In the genomic region with DNA sequence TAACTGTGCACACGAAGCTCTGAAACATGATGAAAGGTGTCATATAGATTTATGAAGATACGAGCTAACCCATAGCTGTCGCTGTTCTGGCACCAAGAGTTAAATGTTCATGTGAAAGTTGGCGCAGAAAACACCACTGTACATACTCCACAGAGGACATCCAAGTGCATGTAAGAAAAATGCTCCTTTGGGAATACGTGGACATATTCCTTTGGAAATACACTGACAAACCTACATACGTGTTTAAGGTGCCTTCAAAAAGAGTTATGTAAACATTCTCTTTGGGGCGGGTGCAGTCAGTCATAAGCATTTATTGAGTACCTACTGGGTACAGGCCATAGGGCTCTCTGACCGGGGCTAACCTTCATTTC, we compare ENCODE assay signal across 8 cellular contexts. TPM values are rescaled to one million over a fixed set of nuclear protein-coding genes. Genes with fewer than 3 reads are reported as not detected.
DNase-seq lines count a peak whose midpoint lies in the region; ATAC-seq, FAIRE-seq and TF ChIP-seq lines count a peak whose summit lies in the region.

No MANE protein-coding gene starts in this region.

- 13% methylated on average over 8 of the region's 8 CpGs for WGBS in K562 (ENCODE audit: insufficient coverage, low coverage, missing lambda C conversion rate)
- 6 to 11% methylated on average over 8 of the region's 8 CpGs for WGBS in testis, 2 donors

- H3K36me3 Mint-ChIP-seq in activated T-cell treated with anti-CD3 and anti-CD28 coated beads, Interleukin-2, amount 50 U/mL, for 72 hours (ENCODE audit: insufficient read depth in 2 of 2), result peaks cover 4 to 5% of the 10 kb centered on the region in 2 donors

- no peak for ATAC-seq in activated T-cell treated with anti-CD3 and anti-CD28 coated beads, Interleukin-2, amount 50 U/mL, for 72 hours (replicated peaks in 1 of 2)
- ATAC-seq in K562 (no peak), HG03196 (IDR thresholded peaks at IDR 0.05; ENCODE audit: unreplicated experiment) (no peak), HG02981 (IDR thresholded peaks at IDR 0.05; ENCODE audit: unreplicated experiment) (no peak)

- H3K36me3 ChIP-seq in K562 (ENCODE audit: control insufficient read depth, insufficient read depth, low read length) (no peaks in the 10 kb centered on the region), testis (ENCODE audit: low read depth, missing control alignments) (no peaks in the 10 kb centered on the region)

- no peaks in the 10 kb centered on the region for H3K9me1 ChIP-seq in K562 (ENCODE audit: control insufficient read depth, insufficient read depth, low read length)

- H3K4me1 Mint-ChIP-seq in activated T-cell treated with anti-CD3 and anti-CD28 coated beads, Interleukin-2, amount 50 U/mL, for 72 hours (ENCODE audit: low read depth), result peaks cover 42% of the 10 kb centered on the region

- H3K4me1 ChIP-seq in K562 (replicated peaks in 1 of 2; ENCODE audit: control insufficient read depth in 2 of 2, insufficient read depth in 2 of 2, low read length in 2 of 2), result peaks cover 8 to 18% of the 10 kb centered on the region in 2 experiments; a peak in 3 of 5 replicates
- no peaks in the 10 kb centered on the region for H3K4me1 ChIP-seq in testis

- peak in 1 of 3 experiments; percentile 21; a peak in 1 of 6 replicates for TF ChIP-seq CTCF in K562 (IDR thresholded peaks at IDR 0.05 in 2 of 3, conservative IDR thresholded peaks at IDR 0.05 in 1 of 3; ENCODE audit: insufficient read depth in 2 of 3, low read depth in 1 of 3, low read length in 3 of 3)
- TF ChIP-seq CTCF in testis (IDR thresholded peaks at IDR 0.05), result no peak

- intact Hi-C loops in K562 (cut with micrococcal nuclease) (loop anchor here (1.0 to 5.0 kb wide), 3 partner anchors 56 to 214 kb away; no protein-coding TSS in a partner anchor), testis (cut with DNase I; ENCODE audit: low total_unique reads) (loop anchor here (5.0 to 10.0 kb wide), 3 partner anchors 54 to 248 kb away; no protein-coding TSS in a partner anchor)

- peak; percentile 19 to 32 for DNase-seq in activated T-cell treated with anti-CD3 and anti-CD28 coated beads, Interleukin-2, amount 50 U/mL, for 72 hours
- DNase-seq in activated T-cell treated with anti-CD3 and anti-CD28 coated beads, Interleukin-2, amount 50 U/mL, for 1 hour, result no peak
- DNase-seq in NCI-H526 treated with DMSO at 0.1 percent for 48 hours (lab: John Stamatoyannopoulos, UW) (peak; percentile 39), K562 (ENCODE audit: extremely low read depth in 1 of 4, low spot score in 3 of 4) (peak in 1 of 4 experiments; percentile 66), testis (no peak)

- peaks cover 46% of the 10 kb centered on the region for H3K79me2 ChIP-seq in K562 (ENCODE audit: control insufficient read depth, insufficient read depth, low read length)

- in situ Hi-C loops in K562 (cut with MboI), result no loop called here

- peak overlapping the region; percentile 99 for H3K27ac Mint-ChIP-seq in activated T-cell treated with anti-CD3 and anti-CD28 coated beads, Interleukin-2, amount 50 U/mL, for 72 hours

- TF ChIP-seq EP300 in K562 (IDR thresholded peaks at IDR 0.05; ENCODE audit: low read length), result no peak

- H3K27me3 ChIP-seq in K562 (ENCODE audit: control insufficient read depth in 2 of 2, insufficient read depth in 2 of 2, low read length in 2 of 2) (no peaks in the 10 kb centered on the region), layer of hippocampus (ENCODE audit: control insufficient read depth, insufficient read depth, low read length) (no peaks in the 10 kb centered on the region), testis (no peaks in the 10 kb centered on the region)

- peak overlapping the region; percentile 93 for H2AFZ ChIP-seq in K562 (ENCODE audit: low read depth, low read length)

- TF ChIP-seq RAD21 in K562 (CRISPR knock-in tag; conservative IDR thresholded peaks at IDR 0.05 in 1 of 2, IDR thresholded peaks at IDR 0.05 in 1 of 2), result 0 out of 4 replicates have a peak, but pooled peaks of 1 of the 2 experiments have one; percentile 5

- FAIRE-seq in K562 (lab: Jason Lieb, UNC), result peak; percentile 71

- TF ChIP-seq POLR2A in K562 (conservative IDR thresholded peaks at IDR 0.05), result no peak
- TF ChIP-seq POLR2A in testis (IDR thresholded peaks at IDR 0.05), result no peak

- H3K9me3 ChIP-seq in K562 (replicated peaks; ENCODE audit: control insufficient read depth, insufficient read depth, low read depth, low read length), result no peaks in the 10 kb centered on the region
- no peaks in the 10 kb centered on the region for H3K9me3 ChIP-seq in testis

- CTCF ChIA-PET in K562 (lab: Yijun Ruan, JAX; ENCODE audit: low intra/inter-chr PET ratio), result no interaction called here

- peak overlapping the region; percentile 86 for H3K4me2 ChIP-seq in K562 (ENCODE audit: insufficient read depth, low read length)

- no peaks in the 10 kb centered on the region for H4K20me1 ChIP-seq in K562 (replicated peaks; ENCODE audit: control insufficient read depth, insufficient read depth, low read length)

- H3K4me3 ChIP-seq in K562 (peak overlapping the region; percentile 62), testis (peak overlapping the region; percentile 72 to 82)

- H3K4me3 Mint-ChIP-seq in activated T-cell treated with anti-CD3 and anti-CD28 coated beads, Interleukin-2, amount 50 U/mL, for 72 hours, result peak overlapping the region; percentile 82 to 99

- H3K27ac ChIP-seq in K562 (ENCODE audit: extremely low read depth, low read depth, low read length) (peak overlapping the region; percentile 95), layer of hippocampus (ENCODE audit: low read depth, low read length) (peak overlapping the region; percentile 95), testis (peak overlapping the region; percentile 99 to 100)

- no peaks in the 10 kb centered on the region for H3K27me3 Mint-ChIP-seq in activated T-cell treated with anti-CD3 and anti-CD28 coated beads, Interleukin-2, amount 50 U/mL, for 72 hours (ENCODE audit: low read depth)

- POLR2A ChIA-PET in K562 (lab: Yijun Ruan, JAX), result interaction anchor here (1.1 to 2.4 kb wide), 2 partner anchors 8 to 12 kb away, joined by 4 to 6 read pairs; no protein-coding TSS in a partner anchor

- BruUV-seq in K562 (replicated peaks; lab: Mats Ljungman, UMichigan), result TSS peak; percentile 71

- H3K9ac ChIP-seq in K562 (ENCODE audit: insufficient read depth in 1 of 2, low read depth in 2 of 2, low read length in 2 of 2), result peak overlapping the region; percentile 88 to 93; a peak in 3 of 4 replicates

- H3K9me3 Mint-ChIP-seq in activated T-cell treated with anti-CD3 and anti-CD28 coated beads, Interleukin-2, amount 50 U/mL, for 72 hours, result no peaks in the 10 kb centered on the region

TF ChIP-seq in K562, 482 proteins besides CTCF, POLR2A, EP300 and RAD21 (continues in another document):
- TF ChIP-seq RBM39 (optimal IDR thresholded peaks at IDR 0.05; ENCODE audit: low read depth, low read length) (no peak), ATF1 (CRISPR knock-in tag; IDR thresholded peaks at IDR 0.05) (no peak), ATF1 (tag; IDR thresholded peaks at IDR 0.05) (0 out of 2 replicates have a peak, but pooled peaks have one; percentile 7), FOXP1 (CRISPR knock-in tag; IDR thresholded peaks at IDR 0.05) (0 out of 2 replicates have a peak, but pooled peaks have one; percentile 59), SMARCA5 (IDR thresholded peaks at IDR 0.05) (peak; percentile 60; the same call in 1 of the 2 replicates), TCF3 (CRISPR knock-in tag; IDR thresholded peaks at IDR 0.05) (no peak), RCOR1 (IDR thresholded peaks at IDR 0.05; ENCODE audit: borderline replicate concordance in 1 of 2, low read depth in 2 of 2, low read length in 2 of 2) (0 out of 4 replicates have a peak, but pooled peaks of 1 of the 2 experiments have one; percentile 3), ATF7 (IDR thresholded peaks at IDR 0.05) (0 out of 2 replicates have a peak, but pooled peaks have one; percentile 4), ZEB2 (IDR thresholded peaks at IDR 0.05) (0 out of 2 replicates have a peak, but pooled peaks have one; percentile 34), FOXM1 (IDR thresholded peaks at IDR 0.05; ENCODE audit: low read depth) (peak; percentile 41; the same call in 1 of the 2 replicates), FOXM1 (CRISPR knock-in tag; IDR thresholded peaks at IDR 0.05; ENCODE audit: low read depth) (no peak), LEF1 (IDR thresholded peaks at IDR 0.05) (0 out of 2 replicates have a peak, but pooled peaks have one; percentile 24), HLTF (IDR thresholded peaks at IDR 0.05) (no peak), TAF9B (IDR thresholded peaks at IDR 0.05; ENCODE audit: partially characterized antibody) (peak; percentile 5), ARNT (IDR thresholded peaks at IDR 0.05) (0 out of 4 replicates have a peak, but pooled peaks of 1 of the 2 experiments have one; percentile 26)

RNA-seq across cellular contexts. Expression of a gene that starts 0.7 kb away (rescaled TPM):
- 10 to 100 TPM; 62.9 to 71.6 TPM for total RNA-seq in activated T-cell treated with anti-CD3 and anti-CD28 coated beads, Interleukin-2, amount 50 U/mL, for 72 hours
- total RNA-seq in K562 (2011; cell fraction: chromatin; rRNA removed; ENCODE audit: low replicate concordance), result 166 and 348 TPM in 2 replicates
- 89.6 and 106 TPM in 2 replicates for total RNA-seq in K562 (2011; cell fraction: nucleolus; rRNA removed)
- total RNA-seq in K562 (2011; cell fraction: nucleoplasm; rRNA removed), result 226 and 418 TPM in 2 replicates
- total RNA-seq in K562 (2014; rRNA removed) (19.3 and 21.3 TPM in 2 replicates), K562 (2014; rRNA removed; fragmentation: Illumina TruSeq; extraction: Trizol) (32.9 and 37.6 TPM in 2 replicates), K562 (2015; rRNA removed; fragmentation: Illumina TruSeq; extraction: Trizol) (33.7 and 34.3 TPM in 2 replicates), K562 (2021) (48.6 and 50.5 TPM in 2 replicates), testis (100 to 1,000 TPM; 103 to 126 TPM)
- polyA plus RNA-seq in K562 (2011; rRNA removed) (20.5 and 20.7 TPM in 2 replicates), K562 (2014; fragmentation: Illumina TruSeq; extraction: Trizol) (26.2 and 30.1 TPM in 2 replicates), K562 (2014; fragmentation: Nextera tagmentation; extraction: Ambion mirVana) (10 to 100 TPM; 12.5 to 25.8 TPM), K562 (2014; rRNA removed) (21.8 and 22.3 TPM in 2 replicates), testis (ENCODE audit: insufficient read depth, low read depth, low replicate concordance) (26.2 TPM)
- polyA plus RNA-seq in K562 (2011; cell fraction: cytosol; rRNA removed), result 16.9 and 20.5 TPM in 2 replicates
- 46.8 and 68.6 TPM in 2 replicates for polyA plus RNA-seq in K562 (2011; cell fraction: nucleus; rRNA removed)
- polyA plus RNA-seq in K562 (2012), result 25.9 and 27.1 TPM in 2 replicates
- 81.8 and 86.3 TPM in 2 replicates for polyA minus RNA-seq in K562 (2011; rRNA and poly(A)+ RNA removed)
- polyA minus RNA-seq in K562 (2011; cell fraction: cytosol; rRNA and poly(A)+ RNA removed), result 64.9 and 82.5 TPM in 2 replicates
- polyA minus RNA-seq in K562 (2011; cell fraction: nucleus; rRNA and poly(A)+ RNA removed), result 157 and 175 TPM in 2 replicates

Comparison
In these comparisons a context has a peak if more than half of its experiments do, and no peak if none do; other contexts are left out.
1. DNase-seq: peak in activated T-cell treated with anti-CD3 and anti-CD28 coated beads, Interleukin-2, amount 50 U/mL, for 72 hours (2 of 2) and NCI-H526 treated with DMSO at 0.1 percent for 48 hours (single experiment); none in activated T-cell treated with anti-CD3 and anti-CD28 coated beads, Interleukin-2, amount 50 U/mL, for 1 hour (single experiment) and testis (single experiment).
2. Peak in every context shown above with its lines, with median percentiles within 50 percentile points of each other: H3K27ac ChIP-seq.